2 cellular contexts compared by ENCODE assay signal in genomic region chr11:59898652-59899051, GRCh38.
A peak's percentile ranks its signal among the peaks of the same experiment; 100 is the strongest.
TF ChIP-seq lines count a peak whose summit lies in the region.

No MANE protein-coding gene starts in this region.

TF ChIP-seq in GM23338, 12 proteins besides CTCF, POLR2A, EP300 and RAD21:
- no peak for TF ChIP-seq ZNF331 (CRISPR knock-in tag; IDR thresholded peaks at IDR 0.05; ENCODE audit: low read depth)
- no peak for TF ChIP-seq ZNF114 (CRISPR knock-in tag; IDR thresholded peaks at IDR 0.05)
- no peak for TF ChIP-seq CREB1 (CRISPR knock-in tag; IDR thresholded peaks at IDR 0.05; ENCODE audit: low read depth)
- no peak for TF ChIP-seq EZH2 (IDR thresholded peaks at IDR 0.05; ENCODE audit: low read depth, unreplicated experiment)
- no peak for TF ChIP-seq ZNF462 (CRISPR knock-in tag; IDR thresholded peaks at IDR 0.05)
- no peak for TF ChIP-seq ETS1 (IDR thresholded peaks at IDR 0.05)
- no peak for TF ChIP-seq JUNB (IDR thresholded peaks at IDR 0.05; ENCODE audit: unreplicated experiment)

TF ChIP-seq in K562, 482 proteins besides CTCF, POLR2A, EP300 and RAD21 (continues in another document):
- TF ChIP-seq SOX6 (IDR thresholded peaks at IDR 0.05) (peak; percentile 27; the same call in 1 of the 2 replicates), RCOR1 (IDR thresholded peaks at IDR 0.05; ENCODE audit: borderline replicate concordance in 1 of 2, low read depth in 2 of 2, low read length in 2 of 2) (peak in 1 of 2 experiments; percentile 94; a peak in 2 of 4 replicates), SIN3A (IDR thresholded peaks at IDR 0.05; ENCODE audit: borderline replicate concordance in 2 of 2, control insufficient read depth in 1 of 2, low read depth in 2 of 2, low read length in 2 of 2) (no peak), ZBTB9 (CRISPR knock-in tag; IDR thresholded peaks at IDR 0.05) (no peak), TSC22D4 (tag; IDR thresholded peaks at IDR 0.05) (no peak), ARID1B (IDR thresholded peaks at IDR 0.05) (peak; percentile 40; the same call in 1 of the 2 replicates), C11orf30 (IDR thresholded peaks at IDR 0.05; ENCODE audit: low read depth) (peak; percentile 54; the same call in 1 of the 2 replicates), ZNF780A (CRISPR knock-in tag; IDR thresholded peaks at IDR 0.05) (no peak), FOXJ2 (tag; IDR thresholded peaks at IDR 0.05) (0 out of 2 replicates have a peak, but pooled peaks have one; percentile 57), KDM1A (IDR thresholded peaks at IDR 0.05) (peak; percentile 86 to 89), GATA2 (CRISPR knock-in tag; IDR thresholded peaks at IDR 0.05) (0 out of 2 replicates have a peak, but pooled peaks have one; percentile 17), KHSRP (IDR thresholded peaks at IDR 0.05) (no peak), HDAC1 (IDR thresholded peaks at IDR 0.05) (peak in 1 of 2 experiments; percentile 54; a peak in 1 of 4 replicates), MAFF (IDR thresholded peaks at IDR 0.05; ENCODE audit: low read length) (peak; percentile 61; the same call in 1 of the 2 replicates), ESRRA (IDR thresholded peaks at IDR 0.05; ENCODE audit: borderline replicate concordance, low read depth) (peak; percentile 73; the same call in 1 of the 2 replicates), ZNF561 (CRISPR knock-in tag; conservative IDR thresholded peaks at IDR 0.05) (no peak), PKNOX1 (IDR thresholded peaks at IDR 0.05) (peak; percentile 26; the same call in 1 of the 2 replicates), ATF6 (CRISPR knock-in tag; IDR thresholded peaks at IDR 0.05) (no peak), ZNF764 (CRISPR knock-in tag; IDR thresholded peaks at IDR 0.05; ENCODE audit: low read depth) (no peak), ATF7 (IDR thresholded peaks at IDR 0.05) (peak; percentile 36; the same call in 1 of the 2 replicates), SMARCE1 (IDR thresholded peaks at IDR 0.05) (peak; percentile 41; the same call in 1 of the 2 replicates), NR0B1 (IDR thresholded peaks at IDR 0.05; ENCODE audit: partially characterized antibody) (no peak), ZBTB49 (CRISPR knock-in tag; IDR thresholded peaks at IDR 0.05; ENCODE audit: borderline replicate concordance) (no peak), NFE2L1 (tag; IDR thresholded peaks at IDR 0.05; ENCODE audit: borderline replicate concordance, low read depth) (0 out of 2 replicates have a peak, but pooled peaks have one; percentile 4), RBM39 (optimal IDR thresholded peaks at IDR 0.05; ENCODE audit: low read depth, low read length) (no peak), E2F8 (IDR thresholded peaks at IDR 0.05; ENCODE audit: low read depth, partially characterized antibody) (no peak), JUND (IDR thresholded peaks at IDR 0.05; ENCODE audit: borderline replicate concordance, low read depth, low read length) (peak; percentile 30; the same call in 1 of the 2 replicates), JUND (tag; IDR thresholded peaks at IDR 0.05; ENCODE audit: borderline replicate concordance, low read depth, low read length) (peak; percentile 15; the same call in 1 of the 3 replicates), FOXA3 (CRISPR knock-in tag; conservative IDR thresholded peaks at IDR 0.05 in 1 of 2, IDR thresholded peaks at IDR 0.05 in 1 of 2) (peak in 1 of 2 experiments; percentile 74; a peak in 2 of 4 replicates), ZNF318 (IDR thresholded peaks at IDR 0.05; ENCODE audit: borderline replicate concordance in 1 of 2, low read depth in 1 of 2) (peak in 1 of 2 experiments; percentile 56; a peak in 1 of 4 replicates), TRIM24 (IDR thresholded peaks at IDR 0.05) (peak; percentile 61 to 84; a peak in 3 of 4 replicates), MAFK (IDR thresholded peaks at IDR 0.05; ENCODE audit: low read length) (peak; percentile 37; the same call in 1 of the 2 replicates), SMARCC2 (IDR thresholded peaks at IDR 0.05; ENCODE audit: low read depth) (peak; percentile 27; the same call in 1 of the 2 replicates), BRF1 (IDR thresholded peaks at IDR 0.05; ENCODE audit: borderline replicate concordance, extremely low read depth, insufficient read length) (no peak), COPS2 (conservative IDR thresholded peaks at IDR 0.05) (no peak), SP1 (CRISPR knock-in tag; IDR thresholded peaks at IDR 0.05) (no peak), ZNF316 (IDR thresholded peaks at IDR 0.05) (peak; percentile 64), HES1 (IDR thresholded peaks at IDR 0.05; ENCODE audit: low read depth) (peak; percentile 59; the same call in 1 of the 2 replicates), NCOA2 (IDR thresholded peaks at IDR 0.05; ENCODE audit: partially characterized antibody in 2 of 2) (no peak)
